ENCODE assay signal across 20 cellular contexts in the genomic region with DNA sequence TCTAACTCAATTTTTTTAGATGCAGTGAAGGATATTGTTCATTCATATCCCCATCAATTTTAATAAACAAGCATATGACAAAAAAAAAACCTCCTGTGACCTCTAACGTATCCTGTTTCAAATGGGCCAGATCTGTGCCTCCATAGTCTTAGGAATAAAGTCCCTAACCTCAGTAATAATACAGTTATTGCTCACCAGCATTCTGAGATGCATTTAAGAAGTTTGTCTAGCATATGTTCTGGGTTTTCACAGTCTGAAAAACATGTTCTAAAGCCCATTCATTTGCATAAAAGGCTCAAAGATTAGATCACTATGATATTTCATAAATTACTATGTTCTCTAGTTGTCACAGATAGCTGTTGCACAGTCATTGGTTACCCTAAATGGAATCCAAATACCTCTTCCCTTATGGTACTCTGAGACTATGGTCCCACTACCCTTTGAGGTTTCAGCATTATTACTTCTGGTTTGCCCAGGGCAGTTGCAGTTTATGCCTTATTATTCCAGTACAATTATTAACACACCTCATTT.
A peak's percentile ranks its signal among the peaks of the same experiment; 100 is the strongest.
DNase-seq lines count a peak whose midpoint lies in the region; ATAC-seq and TF ChIP-seq lines count a peak whose summit lies in the region.
"Had no signal": no experiment of that assay in that cellular context is flagged by ENCODE, and none has a peak within 500 bp of the region (broad histone marks: within the 10 kb centered on the region; RNA-seq: fewer than 3 reads in every experiment).

No MANE protein-coding gene starts in this region.

- H3K4me3 ChIP-seq in Caco-2 (ENCODE audit: low read depth, low read length), result no peak overlapping the region
- H3K4me3 ChIP-seq: BLaER1 treated with 17β-estradiol and CSF1 and Interleukin-3, amounts not matched to agents 10 nM and 100 nM had no signal

- H3K36me3 Mint-ChIP-seq in Caco-2 (ENCODE audit: insufficient read depth, unreplicated experiment), result no peaks in the 10 kb centered on the region
- no peaks in the 10 kb centered on the region for H3K36me3 Mint-ChIP-seq in stimulated activated memory B cell treated with anti-CD40 and anti-IgM and Interleukin-4, amounts not matched to agents 10 μg/mL and 1 μg/mL and 100 μg/mL, for 72 hours
- H3K36me3 Mint-ChIP-seq: CD8-positive, alpha-beta T cell had no signal

- POLR2A ChIA-PET in Caco-2 (lab: Charles Lee), result no interaction called here

- no peak overlapping the region for H3K27ac Mint-ChIP-seq in Caco-2 (ENCODE audit: unreplicated experiment)
- H3K27ac Mint-ChIP-seq in stimulated activated memory B cell treated with anti-CD40 and anti-IgM and Interleukin-4, amounts not matched to agents 10 μg/mL and 1 μg/mL and 100 μg/mL, for 72 hours, result no peak overlapping the region
- H3K27ac Mint-ChIP-seq: CD8-positive, alpha-beta T cell had no signal

- intact Hi-C loops in Caco-2 (cut with micrococcal nuclease; ENCODE audit: unreplicated experiment), result no loop called here

- no peaks in the 10 kb centered on the region for H3K4me1 Mint-ChIP-seq in Caco-2 (ENCODE audit: low read depth, unreplicated experiment)
- no peaks in the 10 kb centered on the region for H3K4me1 Mint-ChIP-seq in stimulated activated memory B cell treated with anti-CD40 and anti-IgM and Interleukin-4, amounts not matched to agents 10 μg/mL and 1 μg/mL and 100 μg/mL, for 72 hours

- DNase-seq in Caco-2, result no peak
- DNase-seq in NCI-H69 (lab: John Stamatoyannopoulos, UW), result no peak
- DNase-seq: ACHN; CD8-positive, alpha-beta T cell; GDM1; GOT3; IMR-90; MV-4-11; NCI-H187; NK-92 treated with Interleukin-12 subunit alpha and Interleukin-12 subunit beta, amount 100 ng/mL, for 24 hours; SIG-M5 had no signal

- TF ChIP-seq CTCF in Caco-2 (IDR thresholded peaks at IDR 0.05; ENCODE audit: insufficient read depth in 1 of 2, low read depth in 1 of 2, low read length in 1 of 2, severe bottlenecking in 1 of 2, unreplicated experiment in 1 of 2), result no peak

- H3K27me3 Mint-ChIP-seq in Caco-2 (ENCODE audit: insufficient read depth, unreplicated experiment), result no peaks in the 10 kb centered on the region
- no peaks in the 10 kb centered on the region for H3K27me3 Mint-ChIP-seq in stimulated activated memory B cell treated with anti-CD40 and anti-IgM and Interleukin-4, amounts not matched to agents 10 μg/mL and 1 μg/mL and 100 μg/mL, for 72 hours

- no peaks in the 10 kb centered on the region for H3K27me3 ChIP-seq in Caco-2 (replicated peaks; ENCODE audit: control insufficient read depth, insufficient read depth, low read length)
- H3K27me3 ChIP-seq: BLaER1 treated with 17β-estradiol and CSF1 and Interleukin-3, amounts not matched to agents 10 nM and 100 nM had no signal

- H3K4me1 ChIP-seq in Caco-2, result no peaks in the 10 kb centered on the region

- BruUV-seq in Caco-2 (replicated peaks; lab: Mats Ljungman, UMichigan), result no TSS peak

- H3K4me3 Mint-ChIP-seq in Caco-2 (ENCODE audit: unreplicated experiment), result no peak overlapping the region
- no peak overlapping the region for H3K4me3 Mint-ChIP-seq in stimulated activated memory B cell treated with anti-CD40 and anti-IgM and Interleukin-4, amounts not matched to agents 10 μg/mL and 1 μg/mL and 100 μg/mL, for 72 hours
- H3K4me3 Mint-ChIP-seq: CD8-positive, alpha-beta T cell had no signal

- H3K9me3 ChIP-seq in Caco-2, result no peaks in the 10 kb centered on the region
- H3K9me3 ChIP-seq: BLaER1 treated with 17β-estradiol and CSF1 and Interleukin-3, amounts not matched to agents 10 nM and 100 nM had no signal

- H3K36me3 ChIP-seq in Caco-2 (ENCODE audit: control insufficient read depth, insufficient read depth, low read length), result no peaks in the 10 kb centered on the region
- H3K36me3 ChIP-seq: BLaER1 treated with 17β-estradiol and CSF1 and Interleukin-3, amounts not matched to agents 10 nM and 100 nM had no signal

- ATAC-seq in GM18498 (IDR thresholded peaks at IDR 0.05; ENCODE audit: unreplicated experiment) (peak; percentile 29), GM18867 (IDR thresholded peaks at IDR 0.05; ENCODE audit: unreplicated experiment) (peak; percentile 36), HG02852 (IDR thresholded peaks at IDR 0.05; ENCODE audit: unreplicated experiment) (peak; percentile 52), HG03469 (IDR thresholded peaks at IDR 0.05; ENCODE audit: unreplicated experiment) (peak; percentile 24), GM21367 (IDR thresholded peaks at IDR 0.05; ENCODE audit: unreplicated experiment) (no peak)
- no peak for ATAC-seq in stimulated activated memory B cell treated with anti-CD40 and anti-IgM and Interleukin-4, amounts not matched to agents 10 μg/mL and 1 μg/mL and 100 μg/mL, for 72 hours
- ATAC-seq: CD8-positive, alpha-beta T cell; HCT116; SK-N-SH treated with all-trans-retinoic acid at 6 μM for 48 hours had no signal

- H3K9me3 Mint-ChIP-seq in Caco-2 (ENCODE audit: unreplicated experiment), result no peaks in the 10 kb centered on the region
- no peaks in the 10 kb centered on the region for H3K9me3 Mint-ChIP-seq in stimulated activated memory B cell treated with anti-CD40 and anti-IgM and Interleukin-4, amounts not matched to agents 10 μg/mL and 1 μg/mL and 100 μg/mL, for 72 hours
- H3K9me3 Mint-ChIP-seq: CD8-positive, alpha-beta T cell had no signal

- CTCF ChIA-PET in Caco-2 (lab: Charles Lee), result no interaction called here

Comparison
In these comparisons a context has a peak if more than half of its experiments do, and no peak if none do; other contexts are left out.
1. ATAC-seq: peak in GM18498 (single experiment), GM18867 (single experiment), HG02852 (single experiment) and HG03469 (single experiment); none in GM21367 (single experiment) and stimulated activated memory B cell treated with anti-CD40 and anti-IgM and Interleukin-4, amounts not matched to agents 10 μg/mL and 1 μg/mL and 100 μg/mL, for 72 hours (single experiment).